ENCODE assay signal across 10 cellular contexts in the genomic region with DNA sequence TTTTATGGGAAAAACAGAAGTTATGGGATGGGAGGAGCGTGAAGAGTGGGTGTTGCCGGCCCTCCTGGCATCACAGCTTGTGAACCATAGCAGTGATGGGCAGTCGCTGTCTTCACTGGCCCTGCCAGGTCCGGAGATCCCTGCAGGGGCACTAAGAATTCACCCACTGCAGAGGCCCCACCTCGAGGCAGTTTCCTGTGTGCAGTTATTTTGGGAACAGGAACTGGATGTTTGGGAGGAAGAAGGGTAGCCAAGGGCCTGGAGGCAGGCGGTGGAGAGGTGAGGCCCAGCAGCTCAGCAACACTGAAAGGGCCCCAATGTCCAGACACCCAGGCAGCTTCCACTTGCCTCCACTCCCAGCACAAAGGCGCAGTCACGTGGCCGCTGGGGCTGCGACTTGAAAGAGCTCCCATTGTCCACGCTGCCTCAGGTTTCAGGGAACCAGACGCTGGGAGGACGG.
DNase-seq lines count a peak whose midpoint lies in the region; ATAC-seq, FAIRE-seq and TF ChIP-seq lines count a peak whose summit lies in the region.
"Had no signal": no experiment of that assay in that cellular context is flagged by ENCODE, and none has a peak within 500 bp of the region (broad histone marks: within the 10 kb centered on the region; RNA-seq: fewer than 3 reads in every experiment).

No MANE protein-coding gene starts in this region.

- H3K27ac ChIP-seq in RWPE1: peak overlapping the region; percentile 88

- no peak overlapping the region for H3K27ac Mint-ChIP-seq in glutamatergic neuron (ENCODE audit: unreplicated experiment)

- H3K4me1 Mint-ChIP-seq in glutamatergic neuron (ENCODE audit: low read depth, unreplicated experiment): peaks cover 10% of the 10 kb centered on the region
- H3K4me1 Mint-ChIP-seq: central memory CD8-positive, alpha-beta T cell had no signal

- no peak for FAIRE-seq in HTR-8/SVneo (lab: Jason Lieb, UNC)

- DNase-seq in AG20443 (ENCODE audit: low spot score) (peak; percentile 72), RWPE1 (ENCODE audit: low spot score) (no peak), fibroblast of pulmonary artery (ENCODE audit: low read depth) (peak; percentile 64), glutamatergic neuron (no peak), HTR-8/SVneo (ENCODE audit: insufficient read length, low spot score) (no peak)

- CTCF ChIA-PET in RWPE1 (lab: Yijun Ruan, JAX): no interaction called here

- no peak overlapping the region for H3K4me3 ChIP-seq in fibroblast of pulmonary artery (replicated peaks; ENCODE audit: low read depth, low read length)
- H3K4me3 ChIP-seq in neuron (ENCODE audit: low read length): peak overlapping the region; percentile 29

- no peaks in the 10 kb centered on the region for H3K27me3 ChIP-seq in neuron (ENCODE audit: insufficient read depth, low read length)

- H3K36me3 Mint-ChIP-seq in glutamatergic neuron (ENCODE audit: unreplicated experiment): peaks cover 4% of the 10 kb centered on the region

- H3K4me1 ChIP-seq in neuron (ENCODE audit: insufficient read depth, low read length): peaks cover 8% of the 10 kb centered on the region

- ATAC-seq in HG03457 (IDR thresholded peaks at IDR 0.05; ENCODE audit: unreplicated experiment) (no peak), HG02973 (IDR thresholded peaks at IDR 0.05; ENCODE audit: unreplicated experiment) (no peak)
- ATAC-seq: HCT116 had no signal

- TF ChIP-seq CTCF in RWPE1 (conservative IDR thresholded peaks at IDR 0.05; ENCODE audit: low read depth) (no peak), fibroblast of pulmonary artery (IDR thresholded peaks at IDR 0.05; ENCODE audit: low read length, missing control alignments) (no peak), glutamatergic neuron (IDR thresholded peaks at IDR 0.05; ENCODE audit: partially characterized antibody, unreplicated experiment) (no peak)

- H3K9me3 Mint-ChIP-seq in glutamatergic neuron (ENCODE audit: unreplicated experiment): no peaks in the 10 kb centered on the region

- H2AFZ ChIP-seq in neuron (ENCODE audit: low read depth, low read length): no peak overlapping the region

- no peaks in the 10 kb centered on the region for H3K9me3 ChIP-seq in neuron (ENCODE audit: low read length)

- no peaks in the 10 kb centered on the region for H3K27me3 Mint-ChIP-seq in glutamatergic neuron (ENCODE audit: unreplicated experiment)

- no peak overlapping the region for H3K4me3 Mint-ChIP-seq in glutamatergic neuron (ENCODE audit: unreplicated experiment)
- H3K4me3 Mint-ChIP-seq: central memory CD8-positive, alpha-beta T cell had no signal

- no peaks in the 10 kb centered on the region for H3K36me3 ChIP-seq in neuron (ENCODE audit: insufficient read depth, low read length)

- POLR2A ChIA-PET in RWPE1 (lab: Yijun Ruan, JAX; ENCODE audit: low non-redundant PET): no interaction called here

Comparison
In these comparisons a context has a peak if more than half of its experiments do, and no peak if none do; other contexts are left out.
1. DNase-seq: peak in AG20443 (single experiment) and fibroblast of pulmonary artery (single experiment); none in RWPE1 (single experiment), glutamatergic neuron (single experiment) and HTR-8/SVneo (single experiment).